Comparison of ENCODE assay signal across 8 cellular contexts in genomic region chr9:4666042-4666699, GRCh38. TPM values are rescaled to one million over a fixed set of nuclear protein-coding genes. Genes with fewer than 3 reads are reported as not detected.
DNase-seq lines count a peak whose midpoint lies in the region; ATAC-seq, FAIRE-seq and TF ChIP-seq lines count a peak whose summit lies in the region.

SPATA6L (minus strand) TSS chr9:4666480; CDS start chr9:4666250, 230 bp downstream.

- H3K79me2 ChIP-seq in K562 (ENCODE audit: control insufficient read depth, insufficient read depth, low read length): peaks cover 14% of the 10 kb centered on the region

- POLR2A ChIA-PET in K562 (lab: Yijun Ruan, JAX): interaction anchor here (1.0 to 1.5 kb wide), 3 partner anchors 8 to 19 kb away, joined by 3 to 4 read pairs (median 4); partner anchors contain the start of gene CDC37L1

- no peak within 1 kb of the TSS for H2AFZ ChIP-seq in K562 (ENCODE audit: low read depth, low read length)

- H3K4me1 ChIP-seq in K562 (replicated peaks in 1 of 2; ENCODE audit: control insufficient read depth in 2 of 2, insufficient read depth in 2 of 2, low read length in 2 of 2) (peaks cover 10 to 19% of the 10 kb centered on the region in 2 experiments; a peak in 4 of 5 replicates), psoas muscle (peaks cover 24% of the 10 kb centered on the region)

- no peak within 1 kb of the TSS for H3K4me2 ChIP-seq in K562 (ENCODE audit: insufficient read depth, low read length)

- BruUV-seq in K562 (replicated peaks; lab: Mats Ljungman, UMichigan): no TSS peak

- no peak for TF ChIP-seq EP300 in K562 (IDR thresholded peaks at IDR 0.05; ENCODE audit: low read length)

- H3K27me3 ChIP-seq in K562 (ENCODE audit: control insufficient read depth in 2 of 2, insufficient read depth in 2 of 2, low read length in 2 of 2) (no peaks in the 10 kb centered on the region), psoas muscle (ENCODE audit: insufficient read depth in 3 of 3, low read length in 2 of 3) (no peaks in the 10 kb centered on the region)

- in situ Hi-C loops in K562 (cut with MboI): no loop called here

- intact Hi-C loops in K562 (cut with micrococcal nuclease): no loop called here
- intact Hi-C loops in psoas muscle (cut with DNase I): loop anchor here in 1 of 2 donors (5.0 to 10.0 kb wide), 3 partner anchors 76 to 959 kb away; partner anchors contain the start of genes AK3, JAK2 and RIC1

- FAIRE-seq in GM12891 (lab: Jason Lieb, UNC) (peak; percentile 88), K562 (lab: Jason Lieb, UNC) (no peak)

- 77% methylated on average over 26 of the region's 36 CpGs for WGBS in K562 (ENCODE audit: insufficient coverage, low coverage, missing lambda C conversion rate)
- WGBS in psoas muscle, 3 donors: 2 to 3% (median 3%) methylated on average over 36 of the region's 36 CpGs

- H3K36me3 ChIP-seq in K562 (ENCODE audit: control insufficient read depth, insufficient read depth, low read length): no peaks in the 10 kb centered on the region
- H3K36me3 ChIP-seq in psoas muscle (ENCODE audit: insufficient read depth in 1 of 2, low read depth in 1 of 2): no peaks in the 10 kb centered on the region

- H3K4me3 ChIP-seq in K562 (no peak within 1 kb of the TSS), psoas muscle (peak within 1 kb of the TSS; percentile 63)

- CTCF ChIA-PET in K562 (lab: Yijun Ruan, JAX; ENCODE audit: low intra/inter-chr PET ratio): no interaction called here

- H4K20me1 ChIP-seq in K562 (replicated peaks; ENCODE audit: control insufficient read depth, insufficient read depth, low read length): no peaks in the 10 kb centered on the region

- H3K9me3 ChIP-seq in K562 (replicated peaks; ENCODE audit: control insufficient read depth, insufficient read depth, low read depth, low read length): no peaks in the 10 kb centered on the region
- H3K9me3 ChIP-seq in psoas muscle: no peaks in the 10 kb centered on the region

- TF ChIP-seq POLR2A in GM12891 (IDR thresholded peaks at IDR 0.05; ENCODE audit: low read depth, low read length): peak; percentile 46; the same call in 1 of the 2 replicates
- no peak for TF ChIP-seq POLR2A in K562 (conservative IDR thresholded peaks at IDR 0.05)

- H3K27me3 Mint-ChIP-seq in T-helper 2 cell treated with Interferon-gamma antibody and Interleukin-4, amounts not matched to agents 5 μg/mL and 100 μg/mL, for 36 hours (ENCODE audit: low read depth): peaks cover 10% of the 10 kb centered on the region

- peak within 1 kb of the TSS; percentile 78 for H3K4me3 Mint-ChIP-seq in T-helper 2 cell treated with Interferon-gamma antibody and Interleukin-4, amounts not matched to agents 5 μg/mL and 100 μg/mL, for 36 hours

- TF ChIP-seq CTCF in K562 (IDR thresholded peaks at IDR 0.05 in 2 of 3, conservative IDR thresholded peaks at IDR 0.05 in 1 of 3; ENCODE audit: insufficient read depth in 2 of 3, low read depth in 1 of 3, low read length in 3 of 3): no peak
- TF ChIP-seq CTCF in psoas muscle (IDR thresholded peaks at IDR 0.05): no peak

- no peak within 1 kb of the TSS for H3K27ac ChIP-seq in K562 (ENCODE audit: extremely low read depth, low read depth, low read length)
- peak within 1 kb of the TSS; percentile 37 for H3K27ac ChIP-seq in psoas muscle

- no peak for DNase-seq in GM12891 (ENCODE audit: insufficient read length, low spot score)
- DNase-seq in LHCN-M2 (ENCODE audit: low read depth): peak; percentile 49
- DNase-seq in T-helper 2 cell treated with Interferon-gamma antibody and Interleukin-4, amounts not matched to agents 5 μg/mL and 100 μg/mL, for 36 hours (ENCODE audit: low spot score): peak; percentile 40
- DNase-seq in K562 (ENCODE audit: extremely low read depth in 1 of 4, low spot score in 3 of 4): no peak
- DNase-seq in hypothalamus (lab: John Stamatoyannopoulos, UW): peak in 49 of 51 donors; percentile 7 to 78 (median 51)
- DNase-seq in psoas muscle: peak; percentile 69 to 80

- TF ChIP-seq RAD21 in K562 (CRISPR knock-in tag; conservative IDR thresholded peaks at IDR 0.05 in 1 of 2, IDR thresholded peaks at IDR 0.05 in 1 of 2): no peak

- H3K27ac Mint-ChIP-seq in T-helper 2 cell treated with Interferon-gamma antibody and Interleukin-4, amounts not matched to agents 5 μg/mL and 100 μg/mL, for 36 hours: peak within 1 kb of the TSS; percentile 13

- ATAC-seq in K562 (no peak), psoas muscle (peak; percentile 43 to 70 (median 53)), GM21723 (IDR thresholded peaks at IDR 0.05; ENCODE audit: unreplicated experiment) (no peak), GM21423 (IDR thresholded peaks at IDR 0.05; ENCODE audit: unreplicated experiment) (no peak)

- H3K36me3 Mint-ChIP-seq in T-helper 2 cell treated with Interferon-gamma antibody and Interleukin-4, amounts not matched to agents 5 μg/mL and 100 μg/mL, for 36 hours (ENCODE audit: low read depth): peaks cover 3% of the 10 kb centered on the region

- H3K9ac ChIP-seq in K562 (ENCODE audit: insufficient read depth in 1 of 2, low read depth in 2 of 2, low read length in 2 of 2): no peak within 1 kb of the TSS

- peaks cover 57% of the 10 kb centered on the region for H3K4me1 Mint-ChIP-seq in T-helper 2 cell treated with Interferon-gamma antibody and Interleukin-4, amounts not matched to agents 5 μg/mL and 100 μg/mL, for 36 hours (ENCODE audit: low read depth)

- no peaks in the 10 kb centered on the region for H3K9me1 ChIP-seq in K562 (ENCODE audit: control insufficient read depth, insufficient read depth, low read length)

- no peaks in the 10 kb centered on the region for H3K9me3 Mint-ChIP-seq in T-helper 2 cell treated with Interferon-gamma antibody and Interleukin-4, amounts not matched to agents 5 μg/mL and 100 μg/mL, for 36 hours

TF ChIP-seq in GM12891, 5 proteins besides CTCF, POLR2A, EP300 and RAD21:
- TF ChIP-seq POU2F2 (IDR thresholded peaks at IDR 0.05; ENCODE audit: low read depth, low read length) (no peak), SPI1 (IDR thresholded peaks at IDR 0.05; ENCODE audit: low read depth, low read length) (no peak), PAX5 (IDR thresholded peaks at IDR 0.05; ENCODE audit: insufficient read depth, low read length, severe bottlenecking) (no peak), POLR2AphosphoS5 (IDR thresholded peaks at IDR 0.05; ENCODE audit: low read depth, low read length) (no peak), TAF1 (IDR thresholded peaks at IDR 0.05; ENCODE audit: low read depth, low read length) (no peak)
TF ChIP-seq in GM12891: peak in this region for 0.

TF ChIP-seq in K562, 482 proteins besides CTCF, POLR2A, EP300 and RAD21:
- TF ChIP-seq POLR2G (IDR thresholded peaks at IDR 0.05; ENCODE audit: low read depth, low read length) (0 out of 2 replicates have a peak, but pooled peaks have one; percentile 21), ZNF41 (CRISPR knock-in tag; conservative IDR thresholded peaks at IDR 0.05) (no peak)
- TF ChIP-seq, protein P1, sequence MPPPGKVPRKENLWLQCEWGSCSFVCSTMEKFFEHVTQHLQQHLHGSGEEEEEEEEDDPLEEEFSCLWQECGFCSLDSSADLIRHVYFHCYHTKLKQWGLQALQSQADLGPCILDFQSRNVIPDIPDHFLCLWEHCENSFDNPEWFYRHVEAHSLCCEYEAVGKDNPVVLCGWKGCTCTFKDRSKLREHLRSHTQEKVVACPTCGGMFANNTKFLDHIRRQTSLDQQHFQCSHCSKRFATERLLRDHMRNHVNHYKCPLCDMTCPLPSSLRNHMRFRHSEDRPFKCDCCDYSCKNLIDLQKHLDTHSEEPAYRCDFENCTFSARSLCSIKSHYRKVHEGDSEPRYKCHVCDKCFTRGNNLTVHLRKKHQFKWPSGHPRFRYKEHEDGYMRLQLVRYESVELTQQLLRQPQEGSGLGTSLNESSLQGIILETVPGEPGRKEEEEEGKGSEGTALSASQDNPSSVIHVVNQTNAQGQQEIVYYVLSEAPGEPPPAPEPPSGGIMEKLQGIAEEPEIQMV (tag; conservative IDR thresholded peaks at IDR 0.05; ENCODE audit: low read depth): no peak
TF ChIP-seq in K562: peak in this region for 1.

RNA-seq across cellular contexts. Expression of gene SPATA6L, which starts in this region (rescaled TPM):
- 0.90 TPM for polyA plus RNA-seq in GM12891 (2012; ENCODE audit: low read depth, missing spikeins)
- total RNA-seq in LHCN-M2 (2014; rRNA removed): 0.19 TPM in 1 of 2 replicates, not detected in the other
- 0.39 TPM for polyA plus RNA-seq in LHCN-M2 (2012)
- total RNA-seq in K562 (2011; cell fraction: chromatin; rRNA removed; ENCODE audit: low replicate concordance): 0.16 TPM in 1 of 2 replicates, not detected in the other
- not detected in 2 replicates for total RNA-seq in K562 (2011; cell fraction: nucleolus; rRNA removed)
- total RNA-seq in K562 (2011; cell fraction: nucleoplasm; rRNA removed): 0.15 TPM in 1 of 2 replicates, not detected in the other
- 1.00 TPM in 1 of 2 replicates, not detected in the other for total RNA-seq in K562 (2014; rRNA removed)
- total RNA-seq in K562 (2014; rRNA removed; fragmentation: Illumina TruSeq; extraction: Trizol): 0.06 TPM in 1 of 2 replicates, not detected in the other
- not detected in 2 replicates for total RNA-seq in K562 (2015; rRNA removed; fragmentation: Illumina TruSeq; extraction: Trizol)
- total RNA-seq in K562 (2021): not detected in 2 replicates
- 0.03 and 0.04 TPM in 2 replicates for polyA plus RNA-seq in K562 (2011; rRNA removed)
- polyA plus RNA-seq in K562 (2011; cell fraction: cytosol; rRNA removed): not detected in 2 replicates
- 0.10 and 0.45 TPM in 2 replicates for polyA plus RNA-seq in K562 (2011; cell fraction: nucleus; rRNA removed)
- 0.14 and 0.57 TPM in 2 replicates for polyA plus RNA-seq in K562 (2012)
- polyA plus RNA-seq in K562 (2014; fragmentation: Illumina TruSeq; extraction: Trizol): not detected in 2 replicates
- under 1 TPM; 0.04 to 0.08 TPM for polyA plus RNA-seq in K562 (2014; fragmentation: Nextera tagmentation; extraction: Ambion mirVana)
- 0.21 and 0.31 TPM in 2 replicates for polyA plus RNA-seq in K562 (2014; rRNA removed)
- polyA minus RNA-seq in K562 (2011; rRNA and poly(A)+ RNA removed): 0.03 and 0.25 TPM in 2 replicates
- polyA minus RNA-seq in K562 (2011; cell fraction: cytosol; rRNA and poly(A)+ RNA removed): not detected in 2 replicates
- polyA minus RNA-seq in K562 (2011; cell fraction: nucleus; rRNA and poly(A)+ RNA removed): not detected in 2 replicates
- total RNA-seq in psoas muscle: under 1 TPM; 0.22 to 0.79 (median 0.47) TPM
- under 1 TPM; 0.09 to 0.15 (median 0.12) TPM for polyA plus RNA-seq in psoas muscle

Comparison
In these comparisons a context has a peak if more than half of its experiments do, and no peak if none do; other contexts are left out.
1. Peak in DNase-seq in LHCN-M2; RNA of the gene not detected or under 1 TPM.
2. Peak in DNase-seq, ATAC-seq, H3K4me3 ChIP-seq and H3K27ac ChIP-seq in psoas muscle; RNA of the gene not detected or under 1 TPM.
3. DNase-seq: peak in T-helper 2 cell treated with Interferon-gamma antibody and Interleukin-4, amounts not matched to agents 5 μg/mL and 100 μg/mL, for 36 hours (single experiment) and hypothalamus (49 of 51); none in GM12891 (single experiment) and K562 (0 of 4).